Comparison of ENCODE assay signal across 3 cellular contexts in the genomic region with DNA sequence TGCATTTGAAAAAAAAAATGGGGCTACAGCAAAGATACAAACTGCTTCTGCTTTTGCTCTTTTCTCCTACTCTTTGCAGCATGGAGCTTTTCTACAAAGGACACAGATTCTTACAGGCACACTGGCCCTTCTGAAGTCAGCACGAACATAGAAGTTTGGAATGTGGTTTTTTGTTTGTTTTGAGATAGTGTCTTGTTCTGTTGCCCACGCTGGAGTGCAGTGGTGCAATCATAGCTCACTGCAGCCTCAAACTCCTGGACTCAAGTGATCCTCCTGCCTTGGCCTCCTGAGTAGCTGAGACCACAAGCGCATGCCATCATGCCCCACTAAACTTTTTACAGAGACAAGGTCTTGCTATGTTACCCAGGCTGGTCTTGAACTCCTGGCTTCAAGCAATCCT. TPM values are rescaled to one million over a fixed set of nuclear protein-coding genes. Genes with fewer than 3 reads are reported as not detected.
"Had no signal": no experiment of that assay in that cellular context is flagged by ENCODE, and none has a peak within 500 bp of the region (broad histone marks: within the 10 kb centered on the region; RNA-seq: fewer than 3 reads in every experiment).

No MANE protein-coding gene starts in this region.

RNA-seq across cellular contexts. Expression of a gene that starts 9.4 kb away (rescaled TPM):
- total RNA-seq: activated B cell treated with CpG ODN at 0.5 μM for 24 hours; activated CD4-positive, alpha-beta T cell treated with anti-CD3 and anti-CD28 coated beads, Interleukin-2, amount 10 ng/mL, durations not matched to agents 24 days and 14 days; foreskin keratinocyte had no signal
- polyA plus RNA-seq: foreskin keratinocyte had no signal
